1 cellular context compared by ENCODE assay signal in genomic region chr9:114263853-114264510, GRCh38.
TF ChIP-seq lines count a peak whose summit lies in the region.

No MANE protein-coding gene starts in this region.

TF ChIP-seq in H1, 55 proteins besides CTCF, POLR2A, EP300 and RAD21:
- TF ChIP-seq SUZ12 (IDR thresholded peaks at IDR 0.05; ENCODE audit: low read length) (no peak), GABPA (IDR thresholded peaks at IDR 0.05; ENCODE audit: borderline replicate concordance, insufficient read depth, low read length) (no peak), KDM1A (IDR thresholded peaks at IDR 0.05; ENCODE audit: borderline replicate concordance, low read length) (peak; percentile 86)
